ENCODE assay signal across 35 cellular contexts in the genomic region with DNA sequence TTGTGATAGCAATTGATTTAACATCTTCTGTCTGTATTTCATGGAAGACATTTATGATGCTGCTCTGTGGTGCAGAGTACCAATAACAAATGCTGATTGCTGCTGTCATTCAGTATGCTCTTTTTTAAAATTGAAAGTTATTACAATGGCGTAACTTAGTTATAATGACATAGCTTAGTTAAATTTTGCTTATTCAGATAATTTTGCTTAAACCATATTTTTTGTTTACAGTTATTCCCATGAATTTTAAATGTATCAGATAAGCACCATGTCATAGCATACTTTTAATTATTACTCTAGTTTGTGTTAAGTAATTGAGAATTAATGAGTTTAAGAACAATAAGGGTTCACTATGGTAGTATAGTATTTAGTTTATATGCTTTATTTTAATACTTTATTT.
"Had no signal": no experiment of that assay in that cellular context is flagged by ENCODE, and none has a peak within 500 bp of the region (broad histone marks: within the 10 kb centered on the region; RNA-seq: fewer than 3 reads in every experiment).

No MANE protein-coding gene starts in this region.

- H3K27me3 ChIP-seq: MG63 had no signal

- DNase-seq: Kasumi-1, MG63, MM.1S, MV-4-11, NCI-H1048, NCI-H1092, NCI-H1092 treated with DMSO at 0.1 percent for 48 hours, NCI-H1105, NCI-H1105 treated with DMSO at 0.1 percent for 48 hours, NCI-H1417, NCI-H1417 treated with DMSO at 0.1 percent for 48 hours, NCI-H1436, NCI-H1436 treated with DMSO at 0.1 percent for 48 hours, NCI-H146, NCI-H1694, NCI-H1694 treated with DMSO at 0.1 percent for 48 hours, NCI-H187, NCI-H187 treated with DMSO at 0.1 percent for 48 hours, NCI-H1930, NCI-H2029, NCI-H2029 treated with DMSO at 0.1 percent for 48 hours, NCI-H2081, NCI-H2081 treated with DMSO at 0.1 percent for 48 hours, NCI-H2107, NCI-H2171, NCI-H2171 treated with DMSO at 0.1 percent for 48 hours, NCI-H2227 treated with DMSO at 0.1 percent for 48 hours, NCI-H226, NCI-H345, NCI-H446, NCI-H446 treated with DMSO at 0.1 percent for 48 hours, NCI-H510A, NCI-H510A treated with DMSO at 0.1 percent for 48 hours, NCI-H524, NCI-H524 treated with DMSO at 0.1 percent for 48 hours had no signal

- H3K4me3 ChIP-seq: MG63 had no signal

- H3K9me3 ChIP-seq: MG63 had no signal
